11 cellular contexts compared by ENCODE assay signal in the genomic region with DNA sequence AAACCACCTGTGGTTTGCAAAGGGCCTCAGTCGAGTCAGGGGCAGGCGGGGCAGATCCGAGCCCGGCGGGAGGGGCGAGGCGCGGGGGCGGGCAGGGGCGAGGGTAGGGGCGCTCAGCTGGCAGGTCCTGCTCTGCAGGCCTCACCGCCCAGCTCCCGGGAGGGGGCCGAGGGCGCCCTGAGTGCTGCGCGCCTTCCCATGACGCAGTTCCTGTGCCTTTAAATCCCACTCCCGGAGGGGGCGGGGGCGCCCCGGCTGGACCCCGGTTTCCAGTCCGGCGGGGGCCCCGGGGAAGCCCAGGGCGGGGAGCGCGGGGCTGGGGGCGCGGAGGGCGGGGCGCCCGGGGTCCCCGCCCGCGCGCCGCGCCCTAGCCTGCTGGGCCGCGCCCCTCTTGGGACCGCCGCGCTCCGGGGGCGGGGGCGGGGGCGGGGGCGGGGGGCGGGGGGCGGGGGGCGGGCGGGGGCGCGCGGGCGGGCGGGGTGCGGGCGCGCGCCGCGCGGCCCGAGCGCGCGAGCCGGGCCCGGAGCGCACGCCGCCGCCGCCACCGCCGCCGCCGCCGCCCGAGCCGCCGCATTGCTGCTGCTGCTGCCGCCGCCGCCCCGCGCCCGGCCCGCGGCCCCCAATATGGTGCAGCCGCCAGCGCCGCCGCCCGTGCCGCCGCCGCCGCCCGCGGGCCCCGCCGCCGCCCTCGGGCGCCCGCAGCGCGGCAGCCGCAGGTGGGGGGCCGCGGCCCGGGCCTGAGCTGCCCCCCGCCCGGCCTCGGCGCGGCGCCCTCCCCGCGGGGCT. TPM values are rescaled to one million over a fixed set of nuclear protein-coding genes. Genes with fewer than 3 reads are reported as not detected.
DNase-seq lines count a peak whose midpoint lies in the region; ATAC-seq and TF ChIP-seq lines count a peak whose summit lies in the region.
"Had no signal": no experiment of that assay in that cellular context is flagged by ENCODE, and none has a peak within 500 bp of the region (broad histone marks: within the 10 kb centered on the region; RNA-seq: fewer than 3 reads in every experiment).

A gene (plus strand): TSS at position 504 of the 786 bp plus-strand sequence. CDS start 639 bp downstream, outside the sequence.

- H3K9me3 ChIP-seq in upper lobe of left lung (no peaks in the 10 kb centered on the region), Karpas-422 (ENCODE audit: low read length) (no peaks in the 10 kb centered on the region)

- H3K27ac ChIP-seq in upper lobe of left lung (no peak within 1 kb of the TSS), Karpas-422 (ENCODE audit: low read length) (no peak within 1 kb of the TSS)

- peaks cover 5 to 21% (median 8%) of the 10 kb centered on the region in 4 donors for H3K4me1 ChIP-seq in upper lobe of left lung
- no peaks in the 10 kb centered on the region for H3K4me1 ChIP-seq in Karpas-422 (ENCODE audit: low read length)

- TF ChIP-seq POLR2A in upper lobe of left lung (IDR thresholded peaks at IDR 0.05): no peak

- H3K4me1 Mint-ChIP-seq in activated CD8-positive, alpha-beta T cell treated with anti-CD3 and anti-CD28 coated beads, Interleukin-2, amount 10 ng/mL, durations not matched to agents 7 days and 5 days (ENCODE audit: low read depth): peaks cover 7% of the 10 kb centered on the region
- peaks cover 0 to 12% of the 10 kb centered on the region in 2 donors for H3K4me1 Mint-ChIP-seq in immature natural killer cell

- no peaks in the 10 kb centered on the region for H4K20me1 ChIP-seq in Karpas-422 (ENCODE audit: insufficient read depth, low read depth, low read length)

- H3K79me2 ChIP-seq in Karpas-422 (ENCODE audit: low read length): no peaks in the 10 kb centered on the region

- TF ChIP-seq CTCF in upper lobe of left lung (IDR thresholded peaks at IDR 0.05): no peak

- H3K27me3 ChIP-seq in upper lobe of left lung (peaks cover 0 to 34% (median 17%) of the 10 kb centered on the region in 4 donors), Karpas-422 (ENCODE audit: low read length) (no peaks in the 10 kb centered on the region)

- CTCF ChIA-PET in activated CD8-positive, alpha-beta T cell treated with anti-CD3 and anti-CD28 coated beads, Interleukin-2, amount 10 ng/mL, durations not matched to agents 7 days and 5 days (lab: Charles Lee): no interaction called here

- no peaks in the 10 kb centered on the region for H3K9me2 ChIP-seq in Karpas-422 (replicated peaks; ENCODE audit: insufficient read depth, low read length)

- WGBS in upper lobe of left lung, 2 donors: 0% methylated on average over 8 of the region's 124 CpGs; no CpG with 5 or more reads in 1 of the 2 donors

- no peak within 1 kb of the TSS for H2AFZ ChIP-seq in Karpas-422 (ENCODE audit: low read length)

- no peak within 1 kb of the TSS for H3K27ac Mint-ChIP-seq in activated CD8-positive, alpha-beta T cell treated with anti-CD3 and anti-CD28 coated beads, Interleukin-2, amount 10 ng/mL, durations not matched to agents 7 days and 5 days
- no peak within 1 kb of the TSS for H3K27ac Mint-ChIP-seq in immature natural killer cell

- H3K9ac ChIP-seq in Karpas-422 (ENCODE audit: low read length): no peak within 1 kb of the TSS

- ATAC-seq in activated CD8-positive, alpha-beta T cell treated with anti-CD3 and anti-CD28 coated beads, Interleukin-2, amount 10 ng/mL, durations not matched to agents 7 days and 5 days: no peak
- no peak for ATAC-seq in upper lobe of left lung (ENCODE audit: low FRiP score in 2 of 2)
- ATAC-seq in HG02973 (IDR thresholded peaks at IDR 0.05; ENCODE audit: unreplicated experiment): no peak
- ATAC-seq in GM21423 (IDR thresholded peaks at IDR 0.05; ENCODE audit: unreplicated experiment): no peak

- no peak for TF ChIP-seq EP300 in upper lobe of left lung (IDR thresholded peaks at IDR 0.05)

- no peaks in the 10 kb centered on the region for H3K9me3 Mint-ChIP-seq in activated CD8-positive, alpha-beta T cell treated with anti-CD3 and anti-CD28 coated beads, Interleukin-2, amount 10 ng/mL, durations not matched to agents 7 days and 5 days (ENCODE audit: insufficient read depth)
- peaks cover 0 to 5% (median 0%) of the 10 kb centered on the region in 6 donors for H3K9me3 Mint-ChIP-seq in immature natural killer cell

- H3K4me3 ChIP-seq in upper lobe of left lung: peak within 1 kb of the TSS in 1 of 4 donors; percentile 10
- no peak within 1 kb of the TSS for H3K4me3 ChIP-seq in Karpas-422 (ENCODE audit: low read length)

- peak within 1 kb of the TSS; percentile 43 for H3K4me3 Mint-ChIP-seq in activated CD8-positive, alpha-beta T cell treated with anti-CD3 and anti-CD28 coated beads, Interleukin-2, amount 10 ng/mL, durations not matched to agents 7 days and 5 days
- H3K4me3 Mint-ChIP-seq in immature natural killer cell: peak within 1 kb of the TSS in 4 of 5 donors; percentile 21 to 57 (median 52)

- peaks cover 57% of the 10 kb centered on the region for H3K27me3 Mint-ChIP-seq in activated CD8-positive, alpha-beta T cell treated with anti-CD3 and anti-CD28 coated beads, Interleukin-2, amount 10 ng/mL, durations not matched to agents 7 days and 5 days (ENCODE audit: low read depth)
- H3K27me3 Mint-ChIP-seq in immature natural killer cell (ENCODE audit: low read depth in 3 of 3): peaks cover 10 to 28% (median 23%) of the 10 kb centered on the region in 3 donors

- POLR2A ChIA-PET in activated CD8-positive, alpha-beta T cell treated with anti-CD3 and anti-CD28 coated beads, Interleukin-2, amount 10 ng/mL, durations not matched to agents 7 days and 5 days (lab: Charles Lee): no interaction called here

- H3K4me2 ChIP-seq in Karpas-422 (ENCODE audit: low read depth, low read length, poor library complexity, severe bottlenecking): no peak within 1 kb of the TSS

- DNase-seq in A172 (ENCODE audit: low spot score) (peak; percentile 41), D341Med (ENCODE audit: low spot score) (peak; percentile 80), immature natural killer cell (no peak), upper lobe of left lung (no peak), Karpas-422 (no peak)
- no peak for DNase-seq in activated CD8-positive, alpha-beta T cell treated with anti-CD3 and anti-CD28 coated beads, Interleukin-2, amount 10 ng/mL, durations not matched to agents 7 days and 5 days
- DNase-seq: GOT3, KG1 had no signal

- no peaks in the 10 kb centered on the region for H3K36me3 ChIP-seq in upper lobe of left lung
- H3K36me3 ChIP-seq in Karpas-422 (ENCODE audit: insufficient read depth, low read length): no peaks in the 10 kb centered on the region

- H3K36me3 Mint-ChIP-seq in activated CD8-positive, alpha-beta T cell treated with anti-CD3 and anti-CD28 coated beads, Interleukin-2, amount 10 ng/mL, durations not matched to agents 7 days and 5 days (ENCODE audit: low read depth): no peaks in the 10 kb centered on the region
- no peaks in the 10 kb centered on the region for H3K36me3 Mint-ChIP-seq in immature natural killer cell

RNA-seq across cellular contexts. Expression of the gene that starts here (rescaled TPM):
- total RNA-seq in A172 (2014; rRNA removed; shearing (Covaris generic)): 9.1 and 12.0 TPM in 2 replicates
- not detected for total RNA-seq in activated CD8-positive, alpha-beta T cell treated with anti-CD3 and anti-CD28 coated beads, Interleukin-2, amount 10 ng/mL, durations not matched to agents 7 days and 5 days
- not detected for polyA plus RNA-seq in immature natural killer cell
- total RNA-seq in upper lobe of left lung: under 1 TPM in 1 of 6 donors, not detected in 5; 0.24 TPM
- total RNA-seq in Karpas-422 (2014; rRNA removed; shearing (Covaris generic); ENCODE audit: low replicate concordance): not detected in 2 replicates
- polyA plus RNA-seq: keratinocyte had no signal

Comparison
In these comparisons a context has a peak if more than half of its experiments do, and no peak if none do; other contexts are left out.
1. DNase-seq: peak in A172 (single experiment) and D341Med (single experiment); none in activated CD8-positive, alpha-beta T cell treated with anti-CD3 and anti-CD28 coated beads, Interleukin-2, amount 10 ng/mL, durations not matched to agents 7 days and 5 days (single experiment), immature natural killer cell (0 of 3), upper lobe of left lung (0 of 2) and Karpas-422 (single experiment).